ENCODE assay signal across 21 cellular contexts in the genomic region with DNA sequence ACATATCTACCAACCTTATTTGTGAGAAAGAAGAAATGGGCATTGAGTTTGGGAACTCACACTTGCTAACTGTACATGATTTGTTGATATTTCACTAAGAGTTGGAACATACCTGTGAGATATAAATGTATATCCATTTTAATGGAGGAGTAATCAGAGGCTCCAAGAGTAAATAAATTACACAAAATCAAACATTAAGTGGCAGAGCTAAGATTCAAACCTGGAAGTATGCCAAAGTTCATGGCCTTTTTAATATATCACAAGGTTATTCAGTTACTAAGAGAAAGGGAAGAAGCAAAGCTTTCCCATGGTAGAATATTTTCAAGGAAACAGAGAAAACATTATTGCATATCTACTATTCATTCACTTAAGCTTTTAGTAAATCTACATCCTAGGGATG.
DNase-seq lines count a peak whose midpoint lies in the region; ATAC-seq and FAIRE-seq lines count a peak whose summit lies in the region.
"Had no signal": no experiment of that assay in that cellular context is flagged by ENCODE, and none has a peak within 500 bp of the region (broad histone marks: within the 10 kb centered on the region; RNA-seq: fewer than 3 reads in every experiment).

No MANE protein-coding gene starts in this region.

- no peaks in the 10 kb centered on the region for H3K9me3 ChIP-seq in small intestine (ENCODE audit: control insufficient read depth, low read depth)
- H3K9me3 ChIP-seq: A549, Caco-2 had no signal

- H3K4me3 ChIP-seq in small intestine (ENCODE audit: low read depth in 1 of 2, low read length in 2 of 2) = no peak overlapping the region
- H3K4me3 ChIP-seq: A549, GM12878, GM23248 had no signal

- H3K4me1 ChIP-seq in small intestine (ENCODE audit: control insufficient read depth in 2 of 2, insufficient read depth in 1 of 2, low read depth in 1 of 2, low read length in 1 of 2) = no peaks in the 10 kb centered on the region
- H3K4me1 ChIP-seq: A549, Caco-2 had no signal

- ATAC-seq in left colon = peak; percentile 65
- ATAC-seq: A549, GM12878 had no signal

- DNase-seq in DMS53 (lab: John Stamatoyannopoulos, UW) (peak; percentile 35), DMS53 treated with DMSO at 0.1 percent for 48 hours (lab: John Stamatoyannopoulos, UW; ENCODE audit: unreplicated experiment) (no peak), Caki2 (ENCODE audit: low read depth) (peak; percentile 3), left colon (no peak), small intestine (peak; percentile 30), H4 (ENCODE audit: low spot score) (no peak)
- DNase-seq in stimulated activated CD4-positive, alpha-beta T cell treated with anti-CD3 and anti-CD28 coated beads, Interleukin-2, amount 100 ng/mL, for 24 hours = no peak
- DNase-seq: AML-193; Caco-2; CD4-positive, alpha-beta T cell; DMS153; DND-41; EL; GM23248; HCEC 1CT had no signal

- in situ Hi-C loops in Caki2 (cut with HindIII; ENCODE audit: low pct_unique_long_range_greater_than_20kb, low sequenced_read_pairs) = no loop called here

- FAIRE-seq in small intestine (lab: Jason Lieb, UNC) = no peak
- FAIRE-seq: A549, GM12878, GM19239, H54 had no signal

- intact Hi-C loops in left colon (cut with DNase I, micrococcal nuclease) = no loop called here

- H3K27me3 ChIP-seq in small intestine (ENCODE audit: control insufficient read depth in 2 of 2, insufficient read depth in 2 of 2, low read length in 2 of 2) = no peaks in the 10 kb centered on the region

- no peak overlapping the region for H3K27ac ChIP-seq in small intestine (ENCODE audit: low read depth in 1 of 2, low read length in 1 of 2)
- H3K27ac ChIP-seq: 22Rv1, A549, C4-2B, GM23248 had no signal

- no peaks in the 10 kb centered on the region for H3K36me3 ChIP-seq in small intestine (ENCODE audit: control insufficient read depth in 2 of 2, insufficient read depth in 2 of 2, low read length in 2 of 2)

Comparison
In these comparisons a context has a peak if more than half of its experiments do, and no peak if none do; other contexts are left out.
1. DNase-seq: peak in DMS53 (single experiment), Caki2 (single experiment) and small intestine (single experiment); none in DMS53 treated with DMSO at 0.1 percent for 48 hours (single experiment), left colon (0 of 2), stimulated activated CD4-positive, alpha-beta T cell treated with anti-CD3 and anti-CD28 coated beads, Interleukin-2, amount 100 ng/mL, for 24 hours (0 of 2) and H4 (single experiment).